ENCODE assay signal across 10 cellular contexts in genomic region chr7:151091431-151091830, GRCh38. TPM values are rescaled to one million over a fixed set of nuclear protein-coding genes. Genes with fewer than 3 reads are reported as not detected.
A peak's percentile ranks its signal among the peaks of the same experiment; 100 is the strongest.
DNase-seq lines count a peak whose midpoint lies in the region; ATAC-seq, FAIRE-seq and TF ChIP-seq lines count a peak whose summit lies in the region.
"Had no signal": no experiment of that assay in that cellular context is flagged by ENCODE, and none has a peak within 500 bp of the region (broad histone marks: within the 10 kb centered on the region; RNA-seq: fewer than 3 reads in every experiment).

No MANE protein-coding gene starts in this region.

- in situ Hi-C loops in GM13976 (cut with MboI; ENCODE audit: low sequenced_read_pairs, unreplicated experiment) = no loop called here

- no peak overlapping the region for H3K4me2 ChIP-seq in hepatocyte

- 65% methylated on average over 6 of the region's 6 CpGs for WGBS in hepatocyte (ENCODE audit: low lambda C conversion rate, missing lambda C conversion rate)

- H3K36me3 ChIP-seq in A673 (ENCODE audit: insufficient read depth, low read length, poor library complexity, severe bottlenecking) = peaks cover 18% of the 10 kb centered on the region
- no peaks in the 10 kb centered on the region for H3K36me3 ChIP-seq in hepatocyte (replicated peaks; ENCODE audit: insufficient read depth, low read depth)
- no peaks in the 10 kb centered on the region for H3K36me3 ChIP-seq in tibial artery

- H2AFZ ChIP-seq in hepatocyte = no peak overlapping the region

- CTCF ChIA-PET in A673 (lab: Charles Lee) = interaction anchor here (1.0 kb wide), 1 partner anchor 20 kb away, joined by 4 read pairs; no protein-coding TSS in a partner anchor

- H3K79me2 ChIP-seq in hepatocyte = peaks cover 96% of the 10 kb centered on the region

- no peak for TF ChIP-seq POLR2A in H54 (IDR thresholded peaks at IDR 0.05; ENCODE audit: low read depth, low read length)

- H3K27ac ChIP-seq in A673 (ENCODE audit: low read depth, low read length, poor library complexity, severe bottlenecking) (no peak overlapping the region), hepatocyte (no peak overlapping the region), tibial artery (no peak overlapping the region)

- no peaks in the 10 kb centered on the region for H3K9me2 ChIP-seq in hepatocyte (replicated peaks; ENCODE audit: insufficient read depth)

- DNase-seq in A673 (ENCODE audit: low spot score) (no peak), GM13976 (ENCODE audit: low spot score) (no peak), UCSD-AML1 (lab: John Stamatoyannopoulos, UW; ENCODE audit: unreplicated experiment) (peak; percentile 8), hepatocyte (ENCODE audit: low spot score) (peak; percentile 57), tibial artery (no peak), HK-2 (ENCODE audit: unreplicated experiment) (no peak), H54 (ENCODE audit: insufficient read length, low spot score) (no peak)
- DNase-seq: central memory CD4-positive, alpha-beta T cell; SW 1271 had no signal

- no peaks in the 10 kb centered on the region for H3K27me3 ChIP-seq in A673 (replicated peaks; ENCODE audit: insufficient read depth, low read depth, low read length, poor library complexity)
- no peaks in the 10 kb centered on the region for H3K27me3 ChIP-seq in hepatocyte
- H3K27me3 ChIP-seq in tibial artery = no peaks in the 10 kb centered on the region

- peak; percentile 52 for TF ChIP-seq CTCF in A673 (conservative IDR thresholded peaks at IDR 0.05; ENCODE audit: low read depth, low read length)
- peak; percentile 59 for TF ChIP-seq CTCF in GM13976 (IDR thresholded peaks at IDR 0.05; ENCODE audit: borderline replicate concordance, control extremely low read depth, extremely low read depth, insufficient read depth, missing control alignments)
- TF ChIP-seq CTCF in hepatocyte (IDR thresholded peaks at IDR 0.05; ENCODE audit: poor library complexity) = peak; percentile 43
- no peak for TF ChIP-seq CTCF in tibial artery (IDR thresholded peaks at IDR 0.05)

- no peak for ATAC-seq in HG03175 (IDR thresholded peaks at IDR 0.05; ENCODE audit: unreplicated experiment)

- BruUV-seq in A673 (replicated peaks; lab: Mats Ljungman, UMichigan) = no TSS peak

- no peak overlapping the region for H3K4me3 ChIP-seq in A673 (ENCODE audit: low read depth, low read length, poor library complexity, severe bottlenecking)
- no peak overlapping the region for H3K4me3 ChIP-seq in hepatocyte
- H3K4me3 ChIP-seq in tibial artery = no peak overlapping the region

- H3K4me1 ChIP-seq in A673 (ENCODE audit: insufficient read depth, low read length, poor library complexity, severe bottlenecking) = peaks cover 12% of the 10 kb centered on the region
- H3K4me1 ChIP-seq in hepatocyte (ENCODE audit: insufficient read depth) = peaks cover 29% of the 10 kb centered on the region
- H3K4me1 ChIP-seq in tibial artery = peaks cover 0 to 44% (median 19%) of the 10 kb centered on the region in 4 donors

- H3K9me3 ChIP-seq in A673 (ENCODE audit: low read depth, low read length, poor library complexity, severe bottlenecking) (no peaks in the 10 kb centered on the region), hepatocyte (ENCODE audit: low read depth) (no peaks in the 10 kb centered on the region), tibial artery (no peaks in the 10 kb centered on the region)

- H4K20me1 ChIP-seq in hepatocyte (ENCODE audit: insufficient read depth, poor library complexity, severe bottlenecking) = peaks cover 76% of the 10 kb centered on the region

- intact Hi-C loops in A673 (cut with micrococcal nuclease; ENCODE audit: unreplicated experiment) (no loop called here), tibial artery (cut with DNase I; ENCODE audit: low total_unique reads) (no loop called here)

- POLR2A ChIA-PET in A673 (lab: Charles Lee; ENCODE audit: low non-redundant PET) = no interaction called here

- FAIRE-seq in H54 (lab: Jason Lieb, UNC) = no peak

RNA-seq across cellular contexts. Expression of gene AGAP3, which starts 5.2 kb away (rescaled TPM):
- total RNA-seq in A673 (2021) = 115 and 133 TPM in 2 replicates
- total RNA-seq in hepatocyte = 23.7 and 44.0 TPM in 2 replicates
- 56.7 and 63.5 TPM in 2 replicates for polyA plus RNA-seq in hepatocyte

RNA-seq across cellular contexts. Expression of gene TMUB1, which starts 8.1 kb away (rescaled TPM):
- 43.8 and 44.7 TPM in 2 replicates for total RNA-seq in A673 (2021)
- total RNA-seq in hepatocyte = 40.5 and 45.0 TPM in 2 replicates
- 83.1 and 91.9 TPM in 2 replicates for polyA plus RNA-seq in hepatocyte

RNA-seq across cellular contexts. Expression of gene FASTK, which starts 10.8 kb away (rescaled TPM):
- 70.8 and 80.5 TPM in 2 replicates for total RNA-seq in A673 (2021)
- 105 and 107 TPM in 2 replicates for total RNA-seq in hepatocyte
- polyA plus RNA-seq in hepatocyte = 193 and 202 TPM in 2 replicates

RNA-seq across cellular contexts. Expression of gene SLC4A2, which starts 32.0 kb away (rescaled TPM):
- 213 and 222 TPM in 2 replicates for total RNA-seq in A673 (2021)
- total RNA-seq in hepatocyte = 153 and 188 TPM in 2 replicates
- 167 and 175 TPM in 2 replicates for polyA plus RNA-seq in hepatocyte

RNA-seq across cellular contexts. Expression of gene CDK5, which starts 33.7 kb away (rescaled TPM):
- total RNA-seq in A673 (2021) (21.1 and 25.7 TPM in 2 replicates), hepatocyte (15.2 and 17.4 TPM in 2 replicates)
- polyA plus RNA-seq in hepatocyte = 29.4 and 39.4 TPM in 2 replicates

Comparison
In these comparisons a context has a peak if more than half of its experiments do, and no peak if none do; other contexts are left out.
1. DNase-seq: peak in UCSD-AML1 (single experiment) and hepatocyte (single experiment); none in A673 (single experiment), GM13976 (single experiment), tibial artery (0 of 2), HK-2 (single experiment) and H54 (single experiment).
2. CTCF ChIP-seq: peak in A673 (single experiment), GM13976 (single experiment) and hepatocyte (single experiment); none in tibial artery (0 of 2).